2 cellular contexts compared by ENCODE assay signal in the genomic region with DNA sequence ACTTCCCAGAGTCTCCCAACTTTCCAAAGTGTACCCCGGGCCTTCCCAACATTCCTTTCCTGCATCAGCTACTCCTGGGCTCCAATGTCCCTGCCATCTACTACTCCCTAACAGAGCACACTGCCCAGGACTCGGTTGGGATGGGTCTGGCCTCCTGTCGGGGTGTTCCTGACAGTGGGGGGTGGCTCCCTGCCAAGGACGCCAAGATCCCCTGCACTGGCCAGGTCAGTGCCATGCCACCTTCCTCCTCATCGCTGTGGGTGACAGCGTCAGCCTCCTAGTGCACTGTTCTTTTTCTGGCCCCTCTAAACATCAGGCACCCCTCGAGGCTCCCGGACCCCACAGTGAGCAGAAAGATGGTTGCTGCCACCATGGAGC.
A peak's percentile ranks its signal among the peaks of the same experiment; 100 is the strongest.
TF ChIP-seq lines count a peak whose summit lies in the region.

No MANE protein-coding gene starts in this region.

TF ChIP-seq in HEK293, 187 proteins besides CTCF, POLR2A, EP300 and RAD21:
- TF ChIP-seq, protein P1, sequence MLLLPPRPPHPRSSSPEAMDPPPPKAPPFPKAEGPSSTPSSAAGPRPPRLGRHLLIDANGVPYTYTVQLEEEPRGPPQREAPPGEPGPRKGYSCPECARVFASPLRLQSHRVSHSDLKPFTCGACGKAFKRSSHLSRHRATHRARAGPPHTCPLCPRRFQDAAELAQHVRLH (tag by site-specific recombination; IDR thresholded peaks at IDR 0.05), result no peak
- TF ChIP-seq YY2 (tag by site-specific recombination; IDR thresholded peaks at IDR 0.05), result no peak
- TF ChIP-seq, protein P2, sequence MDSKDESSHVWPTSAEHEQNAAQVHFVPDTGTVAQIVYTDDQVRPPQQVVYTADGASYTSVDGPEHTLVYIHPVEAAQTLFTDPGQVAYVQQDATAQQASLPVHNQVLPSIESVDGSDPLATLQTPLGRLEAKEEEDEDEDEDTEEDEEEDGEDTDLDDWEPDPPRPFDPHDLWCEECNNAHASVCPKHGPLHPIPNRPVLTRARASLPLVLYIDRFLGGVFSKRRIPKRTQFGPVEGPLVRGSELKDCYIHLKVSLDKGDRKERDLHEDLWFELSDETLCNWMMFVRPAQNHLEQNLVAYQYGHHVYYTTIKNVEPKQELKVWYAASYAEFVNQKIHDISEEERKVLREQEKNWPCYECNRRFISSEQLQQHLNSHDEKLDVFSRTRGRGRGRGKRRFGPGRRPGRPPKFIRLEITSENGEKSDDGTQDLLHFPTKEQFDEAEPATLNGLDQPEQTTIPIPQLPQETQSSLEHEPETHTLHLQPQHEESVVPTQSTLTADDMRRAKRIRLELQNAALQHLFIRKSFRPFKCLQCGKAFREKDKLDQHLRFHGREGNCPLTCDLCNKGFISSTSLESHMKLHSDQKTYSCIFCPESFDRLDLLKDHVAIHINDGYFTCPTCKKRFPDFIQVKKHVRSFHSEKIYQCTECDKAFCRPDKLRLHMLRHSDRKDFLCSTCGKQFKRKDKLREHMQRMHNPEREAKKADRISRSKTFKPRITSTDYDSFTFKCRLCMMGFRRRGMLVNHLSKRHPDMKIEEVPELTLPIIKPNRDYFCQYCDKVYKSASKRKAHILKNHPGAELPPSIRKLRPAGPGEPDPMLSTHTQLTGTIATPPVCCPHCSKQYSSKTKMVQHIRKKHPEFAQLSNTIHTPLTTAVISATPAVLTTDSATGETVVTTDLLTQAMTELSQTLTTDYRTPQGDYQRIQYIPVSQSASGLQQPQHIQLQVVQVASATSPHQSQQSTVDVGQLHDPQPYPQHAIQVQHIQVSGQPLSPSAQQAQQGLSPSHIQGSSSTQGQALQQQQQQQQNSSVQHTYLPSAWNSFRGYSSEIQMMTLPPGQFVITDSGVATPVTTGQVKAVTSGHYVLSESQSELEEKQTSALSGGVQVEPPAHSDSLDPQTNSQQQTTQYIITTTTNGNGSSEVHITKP (tag by site-specific recombination; IDR thresholded peaks at IDR 0.05), result peak; percentile 91
- peak; percentile 64; the same call in 1 of the 2 replicates for TF ChIP-seq GLIS2 (tag by site-specific recombination; IDR thresholded peaks at IDR 0.05)
- TF ChIP-seq ZIC2 (tag by site-specific recombination; IDR thresholded peaks at IDR 0.05), result peak; percentile 76
- no peak for TF ChIP-seq ZNF148 (tag by site-specific recombination; IDR thresholded peaks at IDR 0.05; ENCODE audit: borderline replicate concordance)
- 0 out of 2 replicates have a peak, but pooled peaks have one; percentile 4 for TF ChIP-seq ZNF394 (tag by site-specific recombination; IDR thresholded peaks at IDR 0.05; ENCODE audit: borderline replicate concordance)
- peak; percentile 90 for TF ChIP-seq GLIS1 (tag by site-specific recombination; IDR thresholded peaks at IDR 0.05)
- TF ChIP-seq BCL11B (tag by site-specific recombination; IDR thresholded peaks at IDR 0.05; ENCODE audit: low read depth), result no peak
- TF ChIP-seq IKZF3 (tag by site-specific recombination; IDR thresholded peaks at IDR 0.05), result peak; percentile 47; the same call in 1 of the 2 replicates
- no peak for TF ChIP-seq GFI1B (tag by site-specific recombination; IDR thresholded peaks at IDR 0.05)

TF ChIP-seq in K562, 482 proteins besides CTCF, POLR2A, EP300 and RAD21:
- TF ChIP-seq NFE2L1 (tag; IDR thresholded peaks at IDR 0.05; ENCODE audit: borderline replicate concordance, low read depth), result no peak
- TF ChIP-seq, protein P2 (IDR thresholded peaks at IDR 0.05; ENCODE audit: partially characterized antibody), result peak; percentile 37
TF ChIP-seq in K562: peak in this region for 1.
